In the genomic region with DNA sequence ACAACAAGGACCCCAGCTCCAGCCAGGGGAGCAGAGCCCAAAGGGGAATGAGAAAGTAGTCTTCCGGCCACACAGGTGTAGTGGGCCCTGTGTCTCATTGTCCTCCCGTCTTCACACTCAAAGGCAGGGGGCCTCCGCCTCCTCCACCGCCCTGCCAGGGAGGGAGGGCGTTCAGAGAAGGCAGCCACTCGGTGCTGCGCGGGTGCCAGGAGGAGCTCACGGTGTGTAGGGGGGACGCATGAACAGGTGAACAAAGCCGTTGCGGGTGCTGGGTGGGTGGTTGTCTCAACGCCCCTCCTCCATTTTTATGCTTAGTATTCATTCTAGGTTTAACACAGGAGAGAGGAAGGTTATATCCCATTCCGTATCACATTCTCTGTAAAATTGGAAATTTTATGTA, we compare ENCODE assay signal across 1 cellular context.
TF ChIP-seq lines count a peak whose summit lies in the region.

No MANE protein-coding gene starts in this region.

TF ChIP-seq in endothelial cell of umbilical vein, 7 proteins besides CTCF, POLR2A, EP300 and RAD21:
- TF ChIP-seq, protein P1, sequence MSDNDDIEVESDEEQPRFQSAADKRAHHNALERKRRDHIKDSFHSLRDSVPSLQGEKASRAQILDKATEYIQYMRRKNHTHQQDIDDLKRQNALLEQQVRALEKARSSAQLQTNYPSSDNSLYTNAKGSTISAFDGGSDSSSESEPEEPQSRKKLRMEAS (IDR thresholded peaks at IDR 0.05; ENCODE audit: insufficient read depth, insufficient read length) = no peak
- no peak for TF ChIP-seq JUN (IDR thresholded peaks at IDR 0.05; ENCODE audit: borderline replicate concordance, insufficient read depth, insufficient read length, low read depth)
- no peak for TF ChIP-seq MYC (IDR thresholded peaks at IDR 0.05; ENCODE audit: low read depth, low read length)
- TF ChIP-seq GATA2 (IDR thresholded peaks at IDR 0.05; ENCODE audit: insufficient read depth, insufficient read length, low read depth, low read length) = no peak
- TF ChIP-seq POLR2AphosphoS5 (IDR thresholded peaks at IDR 0.05; ENCODE audit: insufficient read depth, low read depth, low read length) = no peak
- no peak for TF ChIP-seq FOS (IDR thresholded peaks at IDR 0.05; ENCODE audit: borderline replicate concordance, insufficient read depth, low read length)
- TF ChIP-seq EZH2 (IDR thresholded peaks at IDR 0.05; ENCODE audit: borderline replicate concordance, low read depth, low read length, severe bottlenecking) = no peak
